In genomic region chr4:88456757-88457306, GRCh38 we compare ENCODE assay signal across 1 cellular context.
TF ChIP-seq lines count a peak whose summit lies in the region.

Gene HERC5, plus strand, starts transcription at chr4:88457119. Its CDS starts 151 bp downstream, at chr4:88457270.

TF ChIP-seq in HEK293, 187 proteins besides CTCF, POLR2A, EP300 and RAD21 (continued from another document and continues in another):
- TF ChIP-seq ZBTB10 (tag by site-specific recombination; IDR thresholded peaks at IDR 0.05): peak; percentile 72; the same call in 1 of the 2 replicates
- TF ChIP-seq ZNF404 (tag by site-specific recombination; IDR thresholded peaks at IDR 0.05): no peak
- 0 out of 2 replicates have a peak, but pooled peaks have one; percentile 13 for TF ChIP-seq ZNF518A (tag by site-specific recombination; conservative IDR thresholded peaks at IDR 0.05; ENCODE audit: low read depth)
- no peak for TF ChIP-seq PRDM2 (tag by site-specific recombination; IDR thresholded peaks at IDR 0.05; ENCODE audit: borderline replicate concordance)
- TF ChIP-seq ZNF610 (tag by site-specific recombination; IDR thresholded peaks at IDR 0.05; ENCODE audit: borderline replicate concordance): no peak
- no peak for TF ChIP-seq ZNF791 (tag by site-specific recombination; IDR thresholded peaks at IDR 0.05)
- TF ChIP-seq ZNF571 (tag by site-specific recombination; IDR thresholded peaks at IDR 0.05): no peak
- no peak for TF ChIP-seq ZNF223 (tag by site-specific recombination; IDR thresholded peaks at IDR 0.05)
- TF ChIP-seq, protein P1, sequence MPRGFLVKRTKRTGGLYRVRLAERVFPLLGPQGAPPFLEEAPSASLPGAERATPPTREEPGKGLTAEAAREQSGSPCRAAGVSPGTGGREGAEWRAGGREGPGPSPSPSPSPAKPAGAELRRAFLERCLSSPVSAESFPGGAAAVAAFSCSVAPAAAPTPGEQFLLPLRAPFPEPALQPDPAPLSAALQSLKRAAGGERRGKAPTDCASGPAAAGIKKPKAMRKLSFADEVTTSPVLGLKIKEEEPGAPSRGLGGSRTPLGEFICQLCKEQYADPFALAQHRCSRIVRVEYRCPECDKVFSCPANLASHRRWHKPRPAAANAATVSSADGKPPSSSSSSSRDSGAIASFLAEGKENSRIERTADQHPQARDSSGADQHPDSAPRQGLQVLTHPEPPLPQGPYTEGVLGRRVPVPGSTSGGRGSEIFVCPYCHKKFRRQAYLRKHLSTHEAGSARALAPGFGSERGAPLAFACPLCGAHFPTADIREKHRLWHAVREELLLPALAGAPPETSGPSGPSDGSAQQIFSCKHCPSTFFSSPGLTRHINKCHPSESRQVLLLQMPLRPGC (tag by site-specific recombination; IDR thresholded peaks at IDR 0.05): 0 out of 2 replicates have a peak, but pooled peaks have one; percentile 23
- no peak for TF ChIP-seq ZNF174 (tag by site-specific recombination; IDR thresholded peaks at IDR 0.05)
- TF ChIP-seq, protein P2, sequence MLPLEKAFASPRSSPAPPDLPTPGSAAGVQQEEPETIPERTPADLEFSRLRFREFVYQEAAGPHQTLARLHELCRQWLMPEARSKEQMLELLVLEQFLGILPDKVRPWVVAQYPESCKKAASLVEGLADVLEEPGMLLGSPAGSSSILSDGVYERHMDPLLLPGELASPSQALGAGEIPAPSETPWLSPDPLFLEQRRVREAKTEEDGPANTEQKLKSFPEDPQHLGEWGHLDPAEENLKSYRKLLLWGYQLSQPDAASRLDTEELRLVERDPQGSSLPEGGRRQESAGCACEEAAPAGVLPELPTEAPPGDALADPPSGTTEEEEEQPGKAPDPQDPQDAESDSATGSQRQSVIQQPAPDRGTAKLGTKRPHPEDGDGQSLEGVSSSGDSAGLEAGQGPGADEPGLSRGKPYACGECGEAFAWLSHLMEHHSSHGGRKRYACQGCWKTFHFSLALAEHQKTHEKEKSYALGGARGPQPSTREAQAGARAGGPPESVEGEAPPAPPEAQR (tag by site-specific recombination; IDR thresholded peaks at IDR 0.05): peak; percentile 70; the same call in 1 of the 2 replicates
- TF ChIP-seq, protein P3, sequence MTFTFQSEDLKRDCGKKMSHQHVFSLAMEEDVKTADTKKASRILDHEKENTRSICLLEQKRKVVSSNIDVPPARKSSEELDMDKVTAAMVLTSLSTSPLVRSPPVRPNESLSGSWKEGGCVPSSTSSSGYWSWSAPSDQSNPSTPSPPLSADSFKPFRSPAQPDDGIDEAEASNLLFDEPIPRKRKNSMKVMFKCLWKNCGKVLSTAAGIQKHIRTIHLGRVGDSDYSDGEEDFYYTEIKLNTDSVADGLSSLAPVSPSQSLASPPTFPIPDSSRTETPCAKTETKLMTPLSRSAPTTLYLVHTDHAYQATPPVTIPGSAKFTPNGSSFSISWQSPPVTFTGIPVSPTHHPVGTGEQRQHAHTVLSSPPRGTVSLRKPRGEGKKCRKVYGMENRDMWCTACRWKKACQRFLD (tag by site-specific recombination; IDR thresholded peaks at IDR 0.05): no peak
- TF ChIP-seq ZNF202 (tag by site-specific recombination; IDR thresholded peaks at IDR 0.05; ENCODE audit: borderline replicate concordance): no peak
- no peak for TF ChIP-seq ZNF302 (tag by site-specific recombination; IDR thresholded peaks at IDR 0.05; ENCODE audit: low read depth)
- peak; percentile 83 for TF ChIP-seq ZNF2 (tag by site-specific recombination; IDR thresholded peaks at IDR 0.05)
- peak; percentile 61 for TF ChIP-seq FEZF1 (tag by site-specific recombination; IDR thresholded peaks at IDR 0.05)
- no peak for TF ChIP-seq ZNF548 (tag by site-specific recombination; IDR thresholded peaks at IDR 0.05)
- TF ChIP-seq RBAK (tag by site-specific recombination; IDR thresholded peaks at IDR 0.05): no peak
- no peak for TF ChIP-seq ZNF146 (tag by site-specific recombination; IDR thresholded peaks at IDR 0.05)
- TF ChIP-seq MEIS1 (CRISPR knock-in tag; IDR thresholded peaks at IDR 0.05; ENCODE audit: borderline replicate concordance): no peak
- no peak; the same call in 1 of the 2 replicates for TF ChIP-seq ZNF394 (tag by site-specific recombination; IDR thresholded peaks at IDR 0.05; ENCODE audit: borderline replicate concordance)
- peak; percentile 97 for TF ChIP-seq ZBTB26 (tag by site-specific recombination; optimal IDR thresholded peaks at IDR 0.05)
- TF ChIP-seq SP3 (tag by site-specific recombination; IDR thresholded peaks at IDR 0.05): peak; percentile 89
- no peak for TF ChIP-seq ZNF530 (tag by site-specific recombination; IDR thresholded peaks at IDR 0.05; ENCODE audit: low read depth)
- TF ChIP-seq BCL11A (tag by site-specific recombination; IDR thresholded peaks at IDR 0.05; ENCODE audit: low read depth): peak; percentile 88; the same call in 1 of the 2 replicates
- TF ChIP-seq PRDM10 (tag by site-specific recombination; IDR thresholded peaks at IDR 0.05): peak; percentile 65
- peak; percentile 95 for TF ChIP-seq ZNF184 (tag by site-specific recombination; IDR thresholded peaks at IDR 0.05)
- TF ChIP-seq ZFP3 (tag by site-specific recombination; IDR thresholded peaks at IDR 0.05; ENCODE audit: low read depth): no peak
- peak; percentile 96 for TF ChIP-seq PRDM1 (tag by site-specific recombination; IDR thresholded peaks at IDR 0.05)
